Comparison of ENCODE assay signal across 10 cellular contexts in genomic region chr19:2290441-2291184, GRCh38. TPM values are rescaled to one million over a fixed set of nuclear protein-coding genes. Genes with fewer than 3 reads are reported as not detected.
DNase-seq lines count a peak whose midpoint lies in the region; ATAC-seq, FAIRE-seq and TF ChIP-seq lines count a peak whose summit lies in the region.
"Had no signal": no experiment of that assay in that cellular context is flagged by ENCODE, and none has a peak within 500 bp of the region (broad histone marks: within the 10 kb centered on the region; RNA-seq: fewer than 3 reads in every experiment).

No MANE protein-coding gene starts in this region.

- FAIRE-seq in HTR-8/SVneo (lab: Jason Lieb, UNC): no peak

- H3K9ac ChIP-seq in HUES64 (ENCODE audit: low read depth, low read length): peak overlapping the region; percentile 3; the same call in 1 of the 2 replicates
- H3K9ac ChIP-seq in neural progenitor cell: no peak overlapping the region

- in situ Hi-C loops in HAP-1 (cut with MboI; ENCODE audit: low sequenced_read_pairs): no loop called here

- H3K36me3 Mint-ChIP-seq in neural progenitor cell: peaks cover 7% of the 10 kb centered on the region

- H3K9me3 Mint-ChIP-seq in neural progenitor cell: peaks cover 3% of the 10 kb centered on the region

- TF ChIP-seq POLR2A in body of pancreas (IDR thresholded peaks at IDR 0.05): no peak

- WGBS in HUES64: 6% methylated on average over 82 of the region's 82 CpGs
- WGBS in body of pancreas, 2 donors: 3% methylated on average over 75 of the region's 82 CpGs; no CpG with 5 or more reads in 1 of the 2 donors

- no peak overlapping the region for H3K27ac Mint-ChIP-seq in neural progenitor cell

- no peaks in the 10 kb centered on the region for H3K79me2 ChIP-seq in neural progenitor cell (ENCODE audit: low read depth)

- peaks cover 64% of the 10 kb centered on the region for H3K27me3 Mint-ChIP-seq in neural progenitor cell (ENCODE audit: insufficient read depth, low read depth)

- peak; percentile 80 for DNase-seq in DMS53 (lab: John Stamatoyannopoulos, UW)
- peak in 1 of 4 donors; percentile 23 for DNase-seq in body of pancreas
- peak; percentile 50 for DNase-seq in neural progenitor cell (ENCODE audit: low spot score)
- no peak for DNase-seq in dedifferentiated amniotic fluid mesenchymal stem cell (ENCODE audit: extremely low spot score)
- DNase-seq in HTR-8/SVneo (ENCODE audit: insufficient read length, low spot score): no peak
- DNase-seq in HAP-1 (ENCODE audit: low spot score in 2 of 2): no peak

- peaks cover 19% of the 10 kb centered on the region for H3K4me1 Mint-ChIP-seq in neural progenitor cell

- no peak overlapping the region for H2AFZ ChIP-seq in neural progenitor cell (replicated peaks)

- peaks cover 23% of the 10 kb centered on the region for H3F3A ChIP-seq in neural progenitor cell (ENCODE audit: low read depth)

- H3K36me3 ChIP-seq in HUES64 (ENCODE audit: insufficient read depth, low read length) (no peaks in the 10 kb centered on the region), body of pancreas (replicated peaks in 1 of 2; ENCODE audit: insufficient read depth in 1 of 2, low read depth in 2 of 2) (no peaks in the 10 kb centered on the region), neural progenitor cell (no peaks in the 10 kb centered on the region), HAP-1 (replicated peaks) (no peaks in the 10 kb centered on the region)

- intact Hi-C loops in body of pancreas (cut with DNase I): no loop called here

- H3K4me3 Mint-ChIP-seq in neural progenitor cell: peak overlapping the region; percentile 30

- H3K9me3 ChIP-seq in HUES64 (ENCODE audit: insufficient read depth, low read depth, low read length) (no peaks in the 10 kb centered on the region), body of pancreas (no peaks in the 10 kb centered on the region), neural progenitor cell (ENCODE audit: low read depth) (no peaks in the 10 kb centered on the region), HAP-1 (no peaks in the 10 kb centered on the region)

- H3K4me1 ChIP-seq in HUES64 (ENCODE audit: insufficient read depth, low read length) (no peaks in the 10 kb centered on the region), body of pancreas (peaks cover 26% of the 10 kb centered on the region), neural progenitor cell (peaks cover 15% of the 10 kb centered on the region), HAP-1 (no peaks in the 10 kb centered on the region; the same call in 1 of the 2 replicates)

- peaks cover 40% of the 10 kb centered on the region for H4K20me1 ChIP-seq in neural progenitor cell (ENCODE audit: low read depth)

- ATAC-seq in body of pancreas (peak; percentile 19), HG02763 (IDR thresholded peaks at IDR 0.05; ENCODE audit: unreplicated experiment) (no peak)
- ATAC-seq: HCT116 had no signal

- TF ChIP-seq CTCF in body of pancreas (IDR thresholded peaks at IDR 0.05): no peak
- TF ChIP-seq CTCF in neural progenitor cell (IDR thresholded peaks at IDR 0.05): no peak

- H3K27me3 ChIP-seq in HUES64 (ENCODE audit: insufficient read depth, low read length) (peaks cover 87% of the 10 kb centered on the region), body of pancreas (peaks cover 5 to 39% of the 10 kb centered on the region in 2 donors), neural progenitor cell (peaks cover 100% of the 10 kb centered on the region), HAP-1 (ENCODE audit: low read depth) (peaks cover 23% of the 10 kb centered on the region)

- H3K27ac ChIP-seq in HUES64 (ENCODE audit: low read depth, low read length) (no peak overlapping the region), body of pancreas (peak overlapping the region in 1 of 4 donors; percentile 72), neural progenitor cell (no peak overlapping the region)

- H3K4me2 ChIP-seq in neural progenitor cell: peak overlapping the region; percentile 73

- H3K4me3 ChIP-seq in HUES64 (ENCODE audit: low read length) (peak overlapping the region; percentile 49), body of pancreas (peak overlapping the region in 1 of 2 donors; percentile 12), neural progenitor cell (peak overlapping the region; percentile 34), HAP-1 (no peak overlapping the region)

RNA-seq across cellular contexts. Expression of gene PEAK3, which starts 8.6 kb away (rescaled TPM):
- not detected for polyA plus RNA-seq in HUES64 (2013, experiment 1 of 2)
- not detected for polyA plus RNA-seq in HUES64 (2013, experiment 2 of 2)
- under 1 TPM; 0.66 to 0.78 TPM for total RNA-seq in body of pancreas
- total RNA-seq in neural progenitor cell (ENCODE audit: low replicate concordance): not detected in 2 replicates

RNA-seq across cellular contexts. Expression of gene LINGO3, which starts 17.3 kb away (rescaled TPM):
- 0.10 TPM for polyA plus RNA-seq in HUES64 (2013, experiment 1 of 2)
- 0.38 TPM for polyA plus RNA-seq in HUES64 (2013, experiment 2 of 2)
- total RNA-seq in body of pancreas (not detected), neural progenitor cell (ENCODE audit: low replicate concordance) (1.5 TPM in 1 of 2 replicates, not detected in the other)

RNA-seq across cellular contexts. Expression of gene JSRP1, which starts 34.4 kb away (rescaled TPM):
- polyA plus RNA-seq in HUES64 (2013, experiment 1 of 2): 0.30 TPM
- not detected for polyA plus RNA-seq in HUES64 (2013, experiment 2 of 2)
- total RNA-seq in body of pancreas: not detected
- 0.12 TPM in 1 of 2 replicates, not detected in the other for total RNA-seq in neural progenitor cell (ENCODE audit: low replicate concordance)
- total RNA-seq: temporal lobe had no signal

RNA-seq across cellular contexts. Expression of gene LSM7, which starts 37.8 kb away (rescaled TPM):
- 233 TPM for polyA plus RNA-seq in HUES64 (2013, experiment 1 of 2)
- 223 TPM for polyA plus RNA-seq in HUES64 (2013, experiment 2 of 2)
- total RNA-seq in body of pancreas (10 to 100 TPM; 45.7 to 69.9 TPM), neural progenitor cell (ENCODE audit: low replicate concordance) (183 and 317 TPM in 2 replicates)

RNA-seq across cellular contexts. Expression of gene SPPL2B, which starts 37.9 kb away (rescaled TPM):
- 26.4 TPM for polyA plus RNA-seq in HUES64 (2013, experiment 1 of 2)
- 25.6 TPM for polyA plus RNA-seq in HUES64 (2013, experiment 2 of 2)
- 100 to 1,000 TPM in 1 of 2 donors, 10 to 100 TPM in 1; 75.8 to 202 TPM for total RNA-seq in body of pancreas
- total RNA-seq in neural progenitor cell (ENCODE audit: low replicate concordance): 20.7 and 90.9 TPM in 2 replicates

Comparison
In these comparisons a context has a peak if more than half of its experiments do, and no peak if none do; other contexts are left out.
1. DNase-seq: peak in DMS53 (single experiment) and neural progenitor cell (single experiment); none in dedifferentiated amniotic fluid mesenchymal stem cell (single experiment), HTR-8/SVneo (single experiment) and HAP-1 (0 of 2).